In genomic region chr3:195106418-195106906, GRCh38 we compare ENCODE assay signal across 1 cellular context.
TF ChIP-seq lines count a peak whose summit lies in the region.

No MANE protein-coding gene starts in this region.

TF ChIP-seq in HepG2, 621 proteins besides CTCF, POLR2A, EP300 and RAD21 (continued from another document and continues in another):
- TF ChIP-seq RERE (CRISPR knock-in tag; IDR thresholded peaks at IDR 0.05; ENCODE audit: low read depth) (no peak), PHF5A (CRISPR knock-in tag; IDR thresholded peaks at IDR 0.05; ENCODE audit: low read depth, unreplicated experiment) (no peak), RFXAP (CRISPR knock-in tag; IDR thresholded peaks at IDR 0.05; ENCODE audit: borderline replicate concordance) (no peak), USF2 (IDR thresholded peaks at IDR 0.05; ENCODE audit: low read depth, low read length) (no peak), USF2 (CRISPR knock-in tag; IDR thresholded peaks at IDR 0.05; ENCODE audit: borderline replicate concordance) (no peak), ZNF180 (CRISPR knock-in tag; IDR thresholded peaks at IDR 0.05; ENCODE audit: borderline replicate concordance, low read depth) (no peak), GLI4 (CRISPR knock-in tag; IDR thresholded peaks at IDR 0.05; ENCODE audit: borderline replicate concordance) (no peak), ZNF432 (CRISPR knock-in tag; IDR thresholded peaks at IDR 0.05; ENCODE audit: borderline replicate concordance) (no peak), KDM6A (CRISPR knock-in tag; IDR thresholded peaks at IDR 0.05; ENCODE audit: low read depth) (no peak), ZNF17 (CRISPR knock-in tag; IDR thresholded peaks at IDR 0.05) (no peak), MEF2D (CRISPR knock-in tag; IDR thresholded peaks at IDR 0.05) (no peak), TAF1 (CRISPR knock-in tag; IDR thresholded peaks at IDR 0.05) (no peak), CSRNP2 (CRISPR knock-in tag; conservative IDR thresholded peaks at IDR 0.05; ENCODE audit: low read depth) (no peak), SOX13 (IDR thresholded peaks at IDR 0.05) (no peak), SOX13 (CRISPR knock-in tag; conservative IDR thresholded peaks at IDR 0.05 in 1 of 2, IDR thresholded peaks at IDR 0.05 in 1 of 2) (peak in 1 of 2 experiments; percentile 43; a peak in 1 of 4 replicates), SATB2 (CRISPR knock-in tag; IDR thresholded peaks at IDR 0.05) (no peak), ZNF407 (CRISPR knock-in tag; IDR thresholded peaks at IDR 0.05; ENCODE audit: not compliant biosample characterization) (peak; percentile 58), ZNF580 (CRISPR knock-in tag; IDR thresholded peaks at IDR 0.05; ENCODE audit: borderline replicate concordance, low read depth) (peak; percentile 70; the same call in 1 of the 2 replicates), NR2F1 (CRISPR knock-in tag; IDR thresholded peaks at IDR 0.05) (no peak), TFAP4 (IDR thresholded peaks at IDR 0.05; ENCODE audit: borderline replicate concordance, low read depth) (no peak), RFX3 (CRISPR knock-in tag; IDR thresholded peaks at IDR 0.05) (no peak), ZSCAN21 (CRISPR knock-in tag; IDR thresholded peaks at IDR 0.05; ENCODE audit: borderline replicate concordance) (0 out of 2 replicates have a peak, but pooled peaks have one; percentile 25), ETS1 (CRISPR knock-in tag; IDR thresholded peaks at IDR 0.05) (no peak), RCOR2 (CRISPR knock-in tag; IDR thresholded peaks at IDR 0.05) (no peak), STAG1 (CRISPR knock-in tag; IDR thresholded peaks at IDR 0.05) (peak; percentile 94)
- TF ChIP-seq, protein P1, sequence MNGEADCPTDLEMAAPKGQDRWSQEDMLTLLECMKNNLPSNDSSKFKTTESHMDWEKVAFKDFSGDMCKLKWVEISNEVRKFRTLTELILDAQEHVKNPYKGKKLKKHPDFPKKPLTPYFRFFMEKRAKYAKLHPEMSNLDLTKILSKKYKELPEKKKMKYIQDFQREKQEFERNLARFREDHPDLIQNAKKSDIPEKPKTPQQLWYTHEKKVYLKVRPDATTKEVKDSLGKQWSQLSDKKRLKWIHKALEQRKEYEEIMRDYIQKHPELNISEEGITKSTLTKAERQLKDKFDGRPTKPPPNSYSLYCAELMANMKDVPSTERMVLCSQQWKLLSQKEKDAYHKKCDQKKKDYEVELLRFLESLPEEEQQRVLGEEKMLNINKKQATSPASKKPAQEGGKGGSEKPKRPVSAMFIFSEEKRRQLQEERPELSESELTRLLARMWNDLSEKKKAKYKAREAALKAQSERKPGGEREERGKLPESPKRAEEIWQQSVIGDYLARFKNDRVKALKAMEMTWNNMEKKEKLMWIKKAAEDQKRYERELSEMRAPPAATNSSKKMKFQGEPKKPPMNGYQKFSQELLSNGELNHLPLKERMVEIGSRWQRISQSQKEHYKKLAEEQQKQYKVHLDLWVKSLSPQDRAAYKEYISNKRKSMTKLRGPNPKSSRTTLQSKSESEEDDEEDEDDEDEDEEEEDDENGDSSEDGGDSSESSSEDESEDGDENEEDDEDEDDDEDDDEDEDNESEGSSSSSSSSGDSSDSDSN (CRISPR knock-in tag; IDR thresholded peaks at IDR 0.05) = no peak
- TF ChIP-seq, protein P2, sequence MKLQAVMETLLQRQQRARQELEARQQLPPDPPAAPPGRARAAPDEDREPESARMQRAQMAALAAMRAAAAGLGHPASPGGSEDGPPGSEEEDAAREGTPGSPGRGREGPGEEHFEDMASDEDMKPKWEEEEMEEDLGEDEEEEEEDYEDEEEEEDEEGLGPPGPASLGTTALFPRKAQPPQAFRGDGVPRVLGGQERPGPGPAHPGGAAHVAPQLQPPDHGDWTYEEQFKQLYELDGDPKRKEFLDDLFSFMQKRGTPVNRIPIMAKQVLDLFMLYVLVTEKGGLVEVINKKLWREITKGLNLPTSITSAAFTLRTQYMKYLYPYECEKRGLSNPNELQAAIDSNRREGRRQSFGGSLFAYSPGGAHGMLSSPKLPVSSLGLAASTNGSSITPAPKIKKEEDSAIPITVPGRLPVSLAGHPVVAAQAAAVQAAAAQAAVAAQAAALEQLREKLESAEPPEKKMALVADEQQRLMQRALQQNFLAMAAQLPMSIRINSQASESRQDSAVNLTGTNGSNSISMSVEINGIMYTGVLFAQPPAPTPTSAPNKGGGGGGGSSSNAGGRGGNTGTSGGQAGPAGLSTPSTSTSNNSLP (IDR thresholded peaks at IDR 0.05; ENCODE audit: low read depth, low read length) = no peak
